ENCODE assay signal across 16 cellular contexts in the genomic region with DNA sequence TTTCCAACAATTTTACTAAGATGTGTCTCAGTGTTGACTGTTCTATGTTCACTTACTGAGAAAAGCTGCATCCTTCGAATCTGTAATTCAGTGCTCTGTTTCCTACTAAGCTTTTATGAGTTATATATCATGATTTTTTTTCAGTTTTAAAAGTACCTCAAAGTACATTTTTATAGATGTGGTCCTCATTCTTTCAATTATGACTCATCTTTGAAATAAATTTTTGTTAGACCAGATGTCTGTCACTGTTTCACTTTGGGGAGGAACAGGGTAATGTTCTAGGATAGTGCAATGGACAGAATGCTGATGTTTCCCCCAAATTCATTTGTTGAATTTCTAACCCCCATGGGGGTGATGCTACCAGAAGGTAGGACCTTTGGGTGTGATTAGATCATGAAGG.
A peak's percentile ranks its signal among the peaks of the same experiment; 100 is the strongest.
DNase-seq lines count a peak whose midpoint lies in the region; ATAC-seq, FAIRE-seq and TF ChIP-seq lines count a peak whose summit lies in the region.
"Had no signal": no experiment of that assay in that cellular context is flagged by ENCODE, and none has a peak within 500 bp of the region (broad histone marks: within the 10 kb centered on the region; RNA-seq: fewer than 3 reads in every experiment).

No MANE protein-coding gene starts in this region.

- H3K79me2 ChIP-seq in endothelial cell of umbilical vein (ENCODE audit: control insufficient read depth, insufficient read depth, low read length), result no peaks in the 10 kb centered on the region

- H3K9me1 ChIP-seq in endothelial cell of umbilical vein (replicated peaks; ENCODE audit: control insufficient read depth, extremely low read depth, insufficient read depth, low read length), result no peaks in the 10 kb centered on the region

- dilution Hi-C loops in endothelial cell of umbilical vein (cut with MboI; ENCODE audit: extremely low pct_ligation_motif_present, low sequenced_read_pairs), result no loop called here

- peaks cover 14% of the 10 kb centered on the region for H3K4me1 ChIP-seq in endothelial cell of umbilical vein (ENCODE audit: control insufficient read depth, extremely low read depth, insufficient read depth, low read length)
- H3K4me1 ChIP-seq in skeletal muscle satellite cell (ENCODE audit: control insufficient read depth, insufficient read depth, low read length), result peaks cover 46% of the 10 kb centered on the region

- H3K9ac ChIP-seq in endothelial cell of umbilical vein (replicated peaks; ENCODE audit: extremely low read depth, insufficient read depth, low read length) (no peak overlapping the region), skeletal muscle satellite cell (ENCODE audit: low read depth, low read length) (peak overlapping the region; percentile 34)

- peak; percentile 15 for FAIRE-seq in endothelial cell of umbilical vein (lab: Jason Lieb, UNC)
- FAIRE-seq: GM12891 had no signal

- TF ChIP-seq CTCF in endothelial cell of umbilical vein (IDR thresholded peaks at IDR 0.05; ENCODE audit: extremely low read depth in 1 of 2, insufficient read depth in 1 of 2, low read depth in 1 of 2, low read length in 2 of 2), result no peak

- intact Hi-C loops in endothelial cell of umbilical vein (cut with micrococcal nuclease), result no loop called here

- no peaks in the 10 kb centered on the region for H4K20me1 ChIP-seq in endothelial cell of umbilical vein (replicated peaks; ENCODE audit: control insufficient read depth, extremely low read depth, insufficient read depth, low read length)

- CTCF ChIA-PET in endothelial cell of umbilical vein (lab: Charles Lee), result interaction anchor here (0.8 to 1.3 kb wide), 2 partner anchors 11 to 18 kb away, joined by 3 to 5 read pairs; no protein-coding TSS in a partner anchor
- CTCF ChIA-PET in HEK293T (lab: Yijun Ruan, JAX), result no interaction called here

- POLR2A ChIA-PET in endothelial cell of umbilical vein (lab: Charles Lee) (no interaction called here), HEK293T (lab: Yijun Ruan, JAX) (no interaction called here)

- H3K27ac ChIP-seq in endothelial cell of umbilical vein (ENCODE audit: insufficient read depth, low read depth, low read length), result no peak overlapping the region
- H3K27ac ChIP-seq: C4-2B, SK-N-MC had no signal

- BruUV-seq in endothelial cell of umbilical vein (replicated peaks; lab: Mats Ljungman, UMichigan), result no TSS peak

- H3K4me3 ChIP-seq in endothelial cell of umbilical vein (replicated peaks in 1 of 3; ENCODE audit: insufficient read depth in 1 of 3, low read depth in 1 of 3, low read length in 3 of 3), result no peak overlapping the region
- no peak overlapping the region for H3K4me3 ChIP-seq in skeletal muscle satellite cell (ENCODE audit: low read length)
- H3K4me3 ChIP-seq: SK-N-MC had no signal

- H3K27me3 ChIP-seq in endothelial cell of umbilical vein (ENCODE audit: control insufficient read depth in 2 of 2, insufficient read depth in 2 of 2, low read length in 2 of 2), result no peaks in the 10 kb centered on the region
- no peaks in the 10 kb centered on the region for H3K27me3 ChIP-seq in skeletal muscle satellite cell (ENCODE audit: control insufficient read depth, insufficient read depth, low read length)

- peaks cover 4% of the 10 kb centered on the region for H3K9me3 ChIP-seq in endothelial cell of umbilical vein (replicated peaks; ENCODE audit: control insufficient read depth, insufficient read depth, low read length)
- no peaks in the 10 kb centered on the region for H3K9me3 ChIP-seq in skeletal muscle satellite cell (replicated peaks; ENCODE audit: low read length)

- H3K36me3 ChIP-seq in endothelial cell of umbilical vein (ENCODE audit: control insufficient read depth in 2 of 2, extremely low read depth in 1 of 2, insufficient read depth in 2 of 2, low read length in 2 of 2) (no peaks in the 10 kb centered on the region), skeletal muscle satellite cell (ENCODE audit: insufficient read depth, low read length) (no peaks in the 10 kb centered on the region)

- H3K4me2 ChIP-seq in endothelial cell of umbilical vein (ENCODE audit: insufficient read depth, low read length) (no peak overlapping the region), skeletal muscle satellite cell (ENCODE audit: low read length) (peak overlapping the region; percentile 47)

- no peak for ATAC-seq in GM18520 (IDR thresholded peaks at IDR 0.05; ENCODE audit: unreplicated experiment)
- ATAC-seq: Right ventricle myocardium inferior had no signal

- H2AFZ ChIP-seq in endothelial cell of umbilical vein (ENCODE audit: low read depth, low read length), result no peak overlapping the region

- no peak for TF ChIP-seq POLR2A in endothelial cell of umbilical vein (IDR thresholded peaks at IDR 0.05; ENCODE audit: low read depth, low read length)

- peak; percentile 29 for DNase-seq in ELR (ENCODE audit: low read depth)
- DNase-seq in M059J (ENCODE audit: low read depth), result peak; percentile 34
- DNase-seq in endothelial cell of umbilical vein (ENCODE audit: low read depth, low spot score), result no peak
- DNase-seq in NCI-H446 treated with DMSO at 0.1 percent for 48 hours (lab: John Stamatoyannopoulos, UW), result no peak
- DNase-seq in HEK293T (ENCODE audit: extremely low spot score), result no peak
- DNase-seq: DMS153, NCI-H1092, NCI-H2107, NCI-H345, NCI-H748 treated with DMSO at 0.1 percent for 48 hours had no signal

TF ChIP-seq in endothelial cell of umbilical vein, 7 proteins besides CTCF, POLR2A, EP300 and RAD21:
- TF ChIP-seq, protein P1, sequence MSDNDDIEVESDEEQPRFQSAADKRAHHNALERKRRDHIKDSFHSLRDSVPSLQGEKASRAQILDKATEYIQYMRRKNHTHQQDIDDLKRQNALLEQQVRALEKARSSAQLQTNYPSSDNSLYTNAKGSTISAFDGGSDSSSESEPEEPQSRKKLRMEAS (IDR thresholded peaks at IDR 0.05; ENCODE audit: insufficient read depth, insufficient read length), result no peak
- TF ChIP-seq FOS (IDR thresholded peaks at IDR 0.05; ENCODE audit: borderline replicate concordance, insufficient read depth, low read length), result no peak
- TF ChIP-seq GATA2 (IDR thresholded peaks at IDR 0.05; ENCODE audit: insufficient read depth, insufficient read length, low read depth, low read length), result no peak
- no peak for TF ChIP-seq JUN (IDR thresholded peaks at IDR 0.05; ENCODE audit: borderline replicate concordance, insufficient read depth, insufficient read length, low read depth)
- TF ChIP-seq EZH2 (IDR thresholded peaks at IDR 0.05; ENCODE audit: borderline replicate concordance, low read depth, low read length, severe bottlenecking), result no peak
- TF ChIP-seq POLR2AphosphoS5 (IDR thresholded peaks at IDR 0.05; ENCODE audit: insufficient read depth, low read depth, low read length), result no peak
- no peak for TF ChIP-seq MYC (IDR thresholded peaks at IDR 0.05; ENCODE audit: low read depth, low read length)
TF ChIP-seq in endothelial cell of umbilical vein: peak in this region for 0.

TF ChIP-seq in HEK293T, 16 proteins besides CTCF, POLR2A, EP300 and RAD21:
- TF ChIP-seq FOXK2 (IDR thresholded peaks at IDR 0.05) (no peak), ARNT (IDR thresholded peaks at IDR 0.05) (no peak), FOXA1 (IDR thresholded peaks at IDR 0.05) (no peak), BHLHE40 (IDR thresholded peaks at IDR 0.05; ENCODE audit: borderline replicate concordance) (no peak), NFRKB (IDR thresholded peaks at IDR 0.05) (no peak), LEF1 (IDR thresholded peaks at IDR 0.05; ENCODE audit: borderline replicate concordance) (no peak), L3MBTL2 (conservative IDR thresholded peaks at IDR 0.05) (no peak), FOXM1 (IDR thresholded peaks at IDR 0.05; ENCODE audit: borderline replicate concordance) (no peak), CTBP1 (IDR thresholded peaks at IDR 0.05; ENCODE audit: borderline replicate concordance) (no peak), TARDBP (IDR thresholded peaks at IDR 0.05) (no peak), ZNF384 (IDR thresholded peaks at IDR 0.05) (no peak), HDGF (IDR thresholded peaks at IDR 0.05; ENCODE audit: borderline replicate concordance) (no peak), SUZ12 (IDR thresholded peaks at IDR 0.05) (no peak), ELF4 (IDR thresholded peaks at IDR 0.05) (no peak), SP1 (IDR thresholded peaks at IDR 0.05) (no peak)
- TF ChIP-seq, protein P2, sequence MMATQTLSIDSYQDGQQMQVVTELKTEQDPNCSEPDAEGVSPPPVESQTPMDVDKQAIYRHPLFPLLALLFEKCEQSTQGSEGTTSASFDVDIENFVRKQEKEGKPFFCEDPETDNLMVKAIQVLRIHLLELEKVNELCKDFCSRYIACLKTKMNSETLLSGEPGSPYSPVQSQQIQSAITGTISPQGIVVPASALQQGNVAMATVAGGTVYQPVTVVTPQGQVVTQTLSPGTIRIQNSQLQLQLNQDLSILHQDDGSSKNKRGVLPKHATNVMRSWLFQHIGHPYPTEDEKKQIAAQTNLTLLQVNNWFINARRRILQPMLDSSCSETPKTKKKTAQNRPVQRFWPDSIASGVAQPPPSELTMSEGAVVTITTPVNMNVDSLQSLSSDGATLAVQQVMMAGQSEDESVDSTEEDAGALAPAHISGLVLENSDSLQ (IDR thresholded peaks at IDR 0.05), result no peak
TF ChIP-seq in HEK293T: peak in this region for 0.

Comparison
In these comparisons a context has a peak if more than half of its experiments do, and no peak if none do; other contexts are left out.
1. DNase-seq: peak in ELR (single experiment) and M059J (single experiment); none in endothelial cell of umbilical vein (single experiment), NCI-H446 treated with DMSO at 0.1 percent for 48 hours (single experiment) and HEK293T (single experiment).